Comparison of ENCODE assay signal across 8 cellular contexts in the genomic region with DNA sequence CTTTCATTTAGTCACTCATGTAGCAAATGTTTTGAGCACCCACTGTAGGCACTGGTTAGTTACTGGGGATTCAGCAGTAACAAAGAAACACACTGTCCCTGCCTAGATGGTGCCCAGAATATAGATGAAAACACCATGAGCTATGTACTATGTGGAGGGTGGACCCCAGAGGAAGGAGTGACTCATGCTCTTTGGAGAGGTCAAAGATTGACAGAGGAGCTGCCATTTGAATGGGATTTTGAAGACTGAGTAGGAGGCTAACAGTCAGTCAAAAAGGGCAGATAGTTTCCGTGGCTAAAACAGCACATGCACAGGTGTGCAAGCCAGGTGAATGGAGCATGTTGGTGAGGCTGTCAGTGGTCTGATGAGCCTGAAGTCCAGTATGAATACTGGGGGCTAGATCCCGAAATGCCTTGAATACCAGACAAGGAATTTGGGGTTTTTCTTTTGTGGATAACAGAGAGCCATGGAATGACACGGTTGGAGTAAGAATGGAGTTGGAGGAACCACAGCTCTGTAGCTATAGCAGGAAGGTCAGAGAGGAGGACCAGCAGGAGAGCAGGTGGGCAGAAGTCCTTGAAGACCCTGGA.
A peak's percentile ranks its signal among the peaks of the same experiment; 100 is the strongest.
DNase-seq lines count a peak whose midpoint lies in the region; ATAC-seq, FAIRE-seq and TF ChIP-seq lines count a peak whose summit lies in the region.

No MANE protein-coding gene starts in this region.

- ATAC-seq in GM21576 (IDR thresholded peaks at IDR 0.05; ENCODE audit: unreplicated experiment) = peak; percentile 45

- TF ChIP-seq CTCF in D721Med (IDR thresholded peaks at IDR 0.05; ENCODE audit: insufficient read depth, missing control alignments) = no peak

- DNase-seq in EL (peak; percentile 36), RCC 7860 (ENCODE audit: low spot score) (peak; percentile 60), NCI-H128 (lab: John Stamatoyannopoulos, UW; ENCODE audit: unreplicated experiment) (no peak), Ammon's horn (ENCODE audit: low spot score) (no peak), D721Med (ENCODE audit: insufficient read length, low spot score) (no peak), NCI-H2107 (lab: John Stamatoyannopoulos, UW) (no peak)
- peak; percentile 28 for DNase-seq in effector CD4-positive, alpha-beta T cell

- FAIRE-seq in RCC 7860 (lab: Jason Lieb, UNC) = no peak
- no peak for FAIRE-seq in D721Med (lab: Jason Lieb, UNC)

Comparison
In these comparisons a context has a peak if more than half of its experiments do, and no peak if none do; other contexts are left out.
1. DNase-seq: peak in EL (single experiment), RCC 7860 (single experiment) and effector CD4-positive, alpha-beta T cell (single experiment); none in NCI-H128 (single experiment), Ammon's horn (single experiment), D721Med (single experiment) and NCI-H2107 (single experiment).